In genomic region chr13:81473366-81473899, GRCh38 we compare ENCODE assay signal across 37 cellular contexts.
"Had no signal": no experiment of that assay in that cellular context is flagged by ENCODE, and none has a peak within 500 bp of the region (broad histone marks: within the 10 kb centered on the region; RNA-seq: fewer than 3 reads in every experiment).

No MANE protein-coding gene starts in this region.

- H3K27ac ChIP-seq: adrenal gland, body of pancreas, cardiac muscle cell, coronary artery, dorsolateral prefrontal cortex, esophagus muscularis mucosa, gastroesophageal sphincter, WERI-Rb-1 had no signal

- DNase-seq: activated B cell treated with CpG ODN at 0.5 μM for 24 hours; activated CD4-positive, alpha-beta T cell treated with anti-CD3 and anti-CD28 coated beads for 48 hours; activated CD4-positive, alpha-beta T cell treated with anti-CD3 and anti-CD28 coated beads, Interleukin-2, amount 50 U/mL, for 1 hour; activated CD4-positive, alpha-beta T cell treated with anti-CD3 and anti-CD28 coated beads, Interleukin-2, amount 50 U/mL, for 48 hours; activated CD8-positive, alpha-beta memory T cell treated with anti-CD3 and anti-CD28 coated beads for 24 hours; activated CD8-positive, alpha-beta T cell treated with anti-CD3 and anti-CD28 coated beads for 36 hours; activated effector memory CD4-positive, alpha-beta T cell treated with anti-CD3 and anti-CD28 coated beads, Interleukin-2, amount 50 U/mL, for 16 hours; activated naive CD4-positive, alpha-beta T cell treated with anti-CD3 and anti-CD28 coated beads for 36 hours; activated naive CD8-positive, alpha-beta T cell treated with anti-CD3 and anti-CD28 coated beads for 36 hours; activated naive CD8-positive, alpha-beta T cell treated with anti-CD3 and anti-CD28 coated beads, Interleukin-2, amount 50 U/mL, for 24 hours; activated T-cell treated with anti-CD3 and anti-CD28 coated beads, Interleukin-2, amount 50 U/mL, for 1 hour; activated T-cell treated with anti-CD3 and anti-CD28 coated beads, Interleukin-2, amount 50 U/mL, for 48 hours; adrenal gland; amygdala; aorta; body of pancreas; central memory CD4-positive, alpha-beta T cell; cerebellar nuclear complex; dorsolateral prefrontal cortex; effector memory CD4-positive, alpha-beta T cell; endodermal cell; erythroblast; foreskin melanocyte; T-helper 1 cell; T-helper 17 cell; T1000; WERI-Rb-1 had no signal

- H3K36me3 Mint-ChIP-seq: activated naive CD4-positive, alpha-beta T cell treated with anti-CD3 and anti-CD28 coated beads, Interleukin-2, amount 50 U/mL, for 24 hours; activated naive CD8-positive, alpha-beta T cell treated with anti-CD3 and anti-CD28 coated beads for 36 hours had no signal

- H3K27ac Mint-ChIP-seq: activated B cell treated with CpG ODN at 0.5 μM for 24 hours; activated CD8-positive, alpha-beta T cell treated with anti-CD3 and anti-CD28 coated beads for 36 hours; activated naive CD4-positive, alpha-beta T cell treated with anti-CD3 and anti-CD28 coated beads for 36 hours; activated naive CD4-positive, alpha-beta T cell treated with anti-CD3 and anti-CD28 coated beads, Interleukin-2, amount 50 U/mL, for 24 hours; activated naive CD8-positive, alpha-beta T cell treated with anti-CD3 and anti-CD28 coated beads for 36 hours; activated naive CD8-positive, alpha-beta T cell treated with anti-CD3 and anti-CD28 coated beads, Interleukin-2, amount 50 U/mL, for 24 hours; activated T-helper 1 cell treated with anti-CD3 and anti-CD28 coated beads, Interleukin-12 subunit alpha, Interleukin-12 subunit beta, Interleukin-2, Interleukin-4 antibody, amounts not matched to agents 30 ng/mL and 10 ng/mL and 1 ng/mL, durations not matched to agents 14 hours and 24 hours and 36 hours; activated T-helper 2 cell treated with anti-CD3 and anti-CD28 coated beads, Interferon-gamma antibody, Interleukin-2, Interleukin-4, amounts not matched to agents 10 μg/mL and 5 μg/mL and 100 μg/mL, durations not matched to agents 14 hours and 24 hours and 36 hours; dendritic cell treated with granulocyte-macrophage colony-stimulating factor and Interleukin-4, amounts not matched to agents 40 ng/mL and 50 ng/mL, for 4 days; endodermal cell; T-helper 17 cell; T-helper 2 cell treated with Interferon-gamma antibody and Interleukin-4, amounts not matched to agents 5 μg/mL and 100 μg/mL, for 36 hours had no signal

- H3K9me3 ChIP-seq: adrenal gland, body of pancreas, esophagus muscularis mucosa, gastroesophageal sphincter had no signal

- H3K4me1 ChIP-seq: adrenal gland, body of pancreas, esophagus muscularis mucosa, gastroesophageal sphincter had no signal

- H3K4me3 Mint-ChIP-seq: activated B cell treated with CpG ODN at 0.5 μM for 24 hours; activated CD8-positive, alpha-beta T cell treated with anti-CD3 and anti-CD28 coated beads for 36 hours; activated naive CD4-positive, alpha-beta T cell treated with anti-CD3 and anti-CD28 coated beads for 36 hours; activated naive CD4-positive, alpha-beta T cell treated with anti-CD3 and anti-CD28 coated beads, Interleukin-2, amount 50 U/mL, for 24 hours; activated naive CD8-positive, alpha-beta T cell treated with anti-CD3 and anti-CD28 coated beads for 36 hours; activated naive CD8-positive, alpha-beta T cell treated with anti-CD3 and anti-CD28 coated beads, Interleukin-2, amount 50 U/mL, for 24 hours; activated T-helper 1 cell treated with anti-CD3 and anti-CD28 coated beads, Interleukin-12 subunit alpha, Interleukin-12 subunit beta, Interleukin-2, Interleukin-4 antibody, amounts not matched to agents 30 ng/mL and 10 ng/mL and 1 ng/mL, durations not matched to agents 14 hours and 24 hours and 36 hours; dendritic cell treated with granulocyte-macrophage colony-stimulating factor and Interleukin-4, amounts not matched to agents 40 ng/mL and 50 ng/mL, for 4 days; endodermal cell; T-helper 17 cell; T-helper 2 cell treated with Interferon-gamma antibody and Interleukin-4, amounts not matched to agents 5 μg/mL and 100 μg/mL, for 36 hours had no signal

- H3K27me3 ChIP-seq: adrenal gland, body of pancreas, cardiac muscle cell, dorsolateral prefrontal cortex, esophagus muscularis mucosa, gastroesophageal sphincter had no signal

- ATAC-seq: activated CD4-positive, CD25-positive, alpha-beta regulatory T cell treated with anti-CD3 and anti-CD28 coated beads, Interleukin-2, amount 50 U/mL, for 24 hours; activated CD8-positive, alpha-beta T cell treated with anti-CD3 and anti-CD28 coated beads for 36 hours; activated naive CD8-positive, alpha-beta T cell treated with anti-CD3 and anti-CD28 coated beads, Interleukin-2, amount 50 U/mL, for 24 hours; body of pancreas; gastroesophageal sphincter; T-helper 17 cell had no signal

- H3K9me3 Mint-ChIP-seq: endodermal cell had no signal

- H3K4me1 Mint-ChIP-seq: activated B cell treated with CpG ODN at 0.5 μM for 24 hours; activated naive CD4-positive, alpha-beta T cell treated with anti-CD3 and anti-CD28 coated beads, Interleukin-2, amount 50 U/mL, for 24 hours; activated naive CD8-positive, alpha-beta T cell treated with anti-CD3 and anti-CD28 coated beads for 36 hours; activated naive CD8-positive, alpha-beta T cell treated with anti-CD3 and anti-CD28 coated beads, Interleukin-2, amount 50 U/mL, for 24 hours; endodermal cell; T-helper 17 cell had no signal

- H3K4me3 ChIP-seq: adrenal gland, body of pancreas, cardiac muscle cell, coronary artery, dorsolateral prefrontal cortex, esophagus muscularis mucosa, gastroesophageal sphincter had no signal

- H3K27me3 Mint-ChIP-seq: activated B cell treated with CpG ODN at 0.5 μM for 24 hours; activated CD8-positive, alpha-beta T cell treated with anti-CD3 and anti-CD28 coated beads for 36 hours; activated naive CD4-positive, alpha-beta T cell treated with anti-CD3 and anti-CD28 coated beads, Interleukin-2, amount 50 U/mL, for 24 hours; activated naive CD8-positive, alpha-beta T cell treated with anti-CD3 and anti-CD28 coated beads for 36 hours; activated naive CD8-positive, alpha-beta T cell treated with anti-CD3 and anti-CD28 coated beads, Interleukin-2, amount 50 U/mL, for 24 hours; dendritic cell treated with granulocyte-macrophage colony-stimulating factor and Interleukin-4, amounts not matched to agents 40 ng/mL and 50 ng/mL, for 4 days; T-helper 17 cell had no signal

- H3K36me3 ChIP-seq: adrenal gland, cardiac muscle cell, esophagus muscularis mucosa, gastroesophageal sphincter, WERI-Rb-1 had no signal
